In genomic region chrX:96770315-96770714, GRCh38 we compare ENCODE assay signal across 8 cellular contexts.
A peak's percentile ranks its signal among the peaks of the same experiment; 100 is the strongest.
DNase-seq lines count a peak whose midpoint lies in the region; ATAC-seq and TF ChIP-seq lines count a peak whose summit lies in the region.

No MANE protein-coding gene starts in this region.

- intact Hi-C loops in PC-3 (cut with micrococcal nuclease) = loop anchor here (5.0 kb wide), 2 partner anchors 398 to 917 kb away; no protein-coding TSS in a partner anchor

- H3K27me3 Mint-ChIP-seq in activated CD8-positive, alpha-beta memory T cell treated with anti-CD3 and anti-CD28 coated beads, Interleukin-2, amount 10 ng/mL, durations not matched to agents 7 days and 5 days = no peaks in the 10 kb centered on the region

- POLR2A ChIA-PET in PC-3 (lab: Charles Lee; ENCODE audit: unreplicated experiment) = no interaction called here

- H4K20me1 ChIP-seq in PC-3 (ENCODE audit: low read length) = no peaks in the 10 kb centered on the region

- TF ChIP-seq CTCF in 22Rv1 (IDR thresholded peaks at IDR 0.05) (peak; percentile 49), PC-3 (conservative IDR thresholded peaks at IDR 0.05; ENCODE audit: low read depth, low read length) (peak; percentile 69), fibroblast of pulmonary artery (IDR thresholded peaks at IDR 0.05; ENCODE audit: low read length, missing control alignments) (peak; percentile 35)

- peak; percentile 27 for DNase-seq in GM03348 (ENCODE audit: low spot score)
- peak; percentile 52 for DNase-seq in PC-3
- peak; percentile 46 for DNase-seq in fibroblast of pulmonary artery (ENCODE audit: low read depth)
- no peak for DNase-seq in occipital lobe (lab: John Stamatoyannopoulos, UW)
- no peak for DNase-seq in activated CD8-positive, alpha-beta memory T cell treated with anti-CD3 and anti-CD28 coated beads, Interleukin-2, amount 10 ng/mL, durations not matched to agents 7 days and 5 days
- DNase-seq in stimulated activated CD4-positive, alpha-beta T cell treated with anti-CD3 and anti-CD28 coated beads, Interleukin-2, amount 100 ng/mL, for 48 hours = no peak

- ATAC-seq in PC-3 (no peak), HG03097 (IDR thresholded peaks at IDR 0.05; ENCODE audit: low FRiP score, unreplicated experiment) (no peak)
- no peak for ATAC-seq in activated CD8-positive, alpha-beta memory T cell treated with anti-CD3 and anti-CD28 coated beads, Interleukin-2, amount 10 ng/mL, durations not matched to agents 7 days and 5 days

- no peak overlapping the region for H3K27ac ChIP-seq in 22Rv1
- no peak overlapping the region for H3K27ac ChIP-seq in PC-3 (ENCODE audit: low read length)

- no peaks in the 10 kb centered on the region for H3K9me2 ChIP-seq in PC-3 (replicated peaks; ENCODE audit: low read length)

- H3K36me3 Mint-ChIP-seq in activated CD8-positive, alpha-beta memory T cell treated with anti-CD3 and anti-CD28 coated beads, Interleukin-2, amount 10 ng/mL, durations not matched to agents 7 days and 5 days = peaks cover 1% of the 10 kb centered on the region

- no peak overlapping the region for H2AFZ ChIP-seq in PC-3 (ENCODE audit: low read length)

- H3K4me2 ChIP-seq in PC-3 (ENCODE audit: low read length) = no peak overlapping the region

- H3K27me3 ChIP-seq in PC-3 (ENCODE audit: low read length) = no peaks in the 10 kb centered on the region

- CTCF ChIA-PET in PC-3 (lab: Charles Lee) = interaction anchor here (0.5 to 0.7 kb wide), 2 partner anchors 17 to 233 kb away, joined by 3 to 4 read pairs; no protein-coding TSS in a partner anchor
- CTCF ChIA-PET in activated CD8-positive, alpha-beta memory T cell treated with anti-CD3 and anti-CD28 coated beads, Interleukin-2, amount 10 ng/mL, durations not matched to agents 7 days and 5 days (lab: Charles Lee) = no interaction called here

- no peaks in the 10 kb centered on the region for H3K4me1 ChIP-seq in PC-3 (ENCODE audit: insufficient read depth, low read length)

- H3K9me3 ChIP-seq in PC-3 (ENCODE audit: low read length) = no peaks in the 10 kb centered on the region

- H3K9ac ChIP-seq in PC-3 (ENCODE audit: low read length) = no peak overlapping the region

- H3K4me1 Mint-ChIP-seq in activated CD8-positive, alpha-beta memory T cell treated with anti-CD3 and anti-CD28 coated beads, Interleukin-2, amount 10 ng/mL, durations not matched to agents 7 days and 5 days = no peaks in the 10 kb centered on the region

- no peaks in the 10 kb centered on the region for H3K36me3 ChIP-seq in PC-3 (ENCODE audit: low read depth, low read length)

- H3K9me3 Mint-ChIP-seq in activated CD8-positive, alpha-beta memory T cell treated with anti-CD3 and anti-CD28 coated beads, Interleukin-2, amount 10 ng/mL, durations not matched to agents 7 days and 5 days (ENCODE audit: low read depth) = no peaks in the 10 kb centered on the region

- H3K27ac Mint-ChIP-seq in activated CD8-positive, alpha-beta memory T cell treated with anti-CD3 and anti-CD28 coated beads, Interleukin-2, amount 10 ng/mL, durations not matched to agents 7 days and 5 days = no peak overlapping the region

- H3K4me3 ChIP-seq in PC-3 (ENCODE audit: low read length) (no peak overlapping the region), fibroblast of pulmonary artery (replicated peaks; ENCODE audit: low read depth, low read length) (no peak overlapping the region)

- H3F3A ChIP-seq in PC-3 (ENCODE audit: low read length, unreplicated experiment) = no peaks in the 10 kb centered on the region

- no peak overlapping the region for H3K4me3 Mint-ChIP-seq in activated CD8-positive, alpha-beta memory T cell treated with anti-CD3 and anti-CD28 coated beads, Interleukin-2, amount 10 ng/mL, durations not matched to agents 7 days and 5 days

- no TSS peak for BruUV-seq in PC-3 (replicated peaks; lab: Mats Ljungman, UMichigan)

- H3K79me2 ChIP-seq in PC-3 (ENCODE audit: low read length) = no peaks in the 10 kb centered on the region

Comparison
In these comparisons a context has a peak if more than half of its experiments do, and no peak if none do; other contexts are left out.
1. DNase-seq: peak in GM03348 (single experiment), PC-3 (single experiment) and fibroblast of pulmonary artery (single experiment); none in occipital lobe (single experiment), activated CD8-positive, alpha-beta memory T cell treated with anti-CD3 and anti-CD28 coated beads, Interleukin-2, amount 10 ng/mL, durations not matched to agents 7 days and 5 days (single experiment) and stimulated activated CD4-positive, alpha-beta T cell treated with anti-CD3 and anti-CD28 coated beads, Interleukin-2, amount 100 ng/mL, for 48 hours (0 of 2).
2. Peak in every context shown above with its lines, with median percentiles within 50 percentile points of each other: CTCF ChIP-seq.